In genomic region chr4:155787113-155787710, GRCh38 we compare ENCODE assay signal across 7 cellular contexts. TPM values are rescaled to one million over a fixed set of nuclear protein-coding genes. Genes with fewer than 3 reads are reported as not detected.
DNase-seq lines count a peak whose midpoint lies in the region; ATAC-seq and TF ChIP-seq lines count a peak whose summit lies in the region.

No MANE protein-coding gene starts in this region.

- 5% methylated on average over 5 of the region's 5 CpGs for WGBS in right lobe of liver (ENCODE audit: insufficient coverage, low coverage, low lambda C conversion rate, missing lambda C conversion rate)

- H3K27ac ChIP-seq in right lobe of liver: no peak overlapping the region

- H3K4me1 Mint-ChIP-seq in chondrocyte (ENCODE audit: low read depth): peaks cover 25% of the 10 kb centered on the region

- no peak overlapping the region for H3K4me3 Mint-ChIP-seq in chondrocyte (ENCODE audit: unreplicated experiment)

- peaks cover 0 to 13% (median 0%) of the 10 kb centered on the region in 4 donors for H3K4me1 ChIP-seq in right lobe of liver

- TF ChIP-seq POLR2A in right lobe of liver (IDR thresholded peaks at IDR 0.05): no peak

- intact Hi-C loops in right lobe of liver (cut with DNase I): loop anchor here in 1 of 2 donors (10.0 kb wide), 1 partner anchor 352 kb away; no protein-coding TSS in a partner anchor

- peaks cover 8% of the 10 kb centered on the region for H3K36me3 Mint-ChIP-seq in chondrocyte (ENCODE audit: low read depth)

- H3K9me3 ChIP-seq in right lobe of liver: no peaks in the 10 kb centered on the region

- TF ChIP-seq CTCF in chondrocyte (IDR thresholded peaks at IDR 0.05): peak; percentile 93
- TF ChIP-seq CTCF in right lobe of liver (IDR thresholded peaks at IDR 0.05): peak; percentile 75 to 95 (median 78)

- H3K4me3 ChIP-seq in right lobe of liver: peak overlapping the region in 1 of 3 donors; percentile 1

- H3K36me3 ChIP-seq in right lobe of liver: no peaks in the 10 kb centered on the region

- H3K27me3 Mint-ChIP-seq in chondrocyte (ENCODE audit: low read depth): no peaks in the 10 kb centered on the region

- H3K27ac Mint-ChIP-seq in chondrocyte (ENCODE audit: unreplicated experiment): no peak overlapping the region

- no peaks in the 10 kb centered on the region for H3K9me3 Mint-ChIP-seq in chondrocyte (ENCODE audit: low read depth)

- ATAC-seq in GM19467 (IDR thresholded peaks at IDR 0.05; ENCODE audit: unreplicated experiment): peak; percentile 98
- peak; percentile 94 for ATAC-seq in HG03432 (IDR thresholded peaks at IDR 0.05; ENCODE audit: unreplicated experiment)
- ATAC-seq in right lobe of liver: peak; percentile 97

- no peaks in the 10 kb centered on the region for H3K27me3 ChIP-seq in right lobe of liver

- DNase-seq in ELR (ENCODE audit: low read depth) (peak; percentile 61), NCI-H774 (lab: John Stamatoyannopoulos, UW) (peak; percentile 15), chondrocyte (ENCODE audit: low spot score) (no peak), right lobe of liver (no peak), C1 segment of cervical spinal cord (lab: John Stamatoyannopoulos, UW) (no peak)

RNA-seq across cellular contexts. Expression of gene GUCY1B1, which starts 28.4 kb away (rescaled TPM):
- total RNA-seq in chondrocyte (13.7 to 21.5 TPM (median 20.5 TPM) in 3 replicates), right lobe of liver (1 to 10 TPM; 1.6 to 5.6 (median 3.9) TPM)

Comparison
In these comparisons a context has a peak if more than half of its experiments do, and no peak if none do; other contexts are left out.
1. DNase-seq: peak in ELR (single experiment) and NCI-H774 (single experiment); none in chondrocyte (single experiment), right lobe of liver (0 of 3) and C1 segment of cervical spinal cord (0 of 14).
2. Peak in every context shown above with its lines, with median percentiles within 50 percentile points of each other: ATAC-seq.